ENCODE assay signal across 14 cellular contexts in the genomic region with DNA sequence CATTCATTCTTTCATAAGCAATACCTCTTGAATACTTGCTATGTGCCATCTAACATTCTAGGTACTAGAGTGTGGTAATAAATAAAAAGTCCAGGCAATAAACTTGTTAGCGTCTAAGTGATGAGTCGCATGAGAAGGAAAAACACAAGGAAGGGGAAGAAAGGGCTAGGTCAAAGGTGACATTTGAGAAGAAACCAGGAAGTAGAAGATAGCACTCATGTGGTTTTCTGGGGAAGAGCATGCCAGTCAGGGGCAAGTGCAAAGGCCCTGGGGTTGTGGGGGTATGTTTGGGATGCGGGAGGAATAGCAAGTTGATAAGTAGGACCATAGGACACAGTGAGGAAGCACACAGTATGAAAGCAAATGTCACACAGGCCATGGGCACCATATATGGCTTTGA.
"Had no signal": no experiment of that assay in that cellular context is flagged by ENCODE, and none has a peak within 500 bp of the region (broad histone marks: within the 10 kb centered on the region; RNA-seq: fewer than 3 reads in every experiment).

No MANE protein-coding gene starts in this region.

- DNase-seq: activated CD4-positive, alpha-beta memory T cell treated with anti-CD3 and anti-CD28 coated beads, Interleukin-2, amount 10 ng/mL, durations not matched to agents 7 days and 5 days; activated CD4-positive, CD25-positive, alpha-beta regulatory T cell treated with anti-CD3 and anti-CD28 coated beads, Interleukin-2, amount 50 U/mL, for 72 hours; activated naive CD4-positive, alpha-beta T cell; effector CD4-positive, alpha-beta T cell; lower lobe of right lung; mucosa of descending colon; naive thymus-derived CD8-positive, alpha-beta T cell; posterior cingulate gyrus; right cardiac atrium had no signal

- H3K9me3 ChIP-seq: lower lobe of right lung, mucosa of descending colon, tibial nerve, vagina had no signal

- FAIRE-seq: colon had no signal

- H3K27ac Mint-ChIP-seq: activated CD4-positive, alpha-beta memory T cell treated with anti-CD3 and anti-CD28 coated beads, Interleukin-2, amount 10 ng/mL, durations not matched to agents 7 days and 5 days; naive thymus-derived CD8-positive, alpha-beta T cell; stimulated activated memory B cell treated with anti-CD40 and anti-IgM and Interleukin-4, amounts not matched to agents 10 μg/mL and 1 μg/mL and 100 μg/mL, for 72 hours had no signal

- H3K4me3 Mint-ChIP-seq: activated CD4-positive, alpha-beta memory T cell treated with anti-CD3 and anti-CD28 coated beads, Interleukin-2, amount 10 ng/mL, durations not matched to agents 7 days and 5 days; naive thymus-derived CD8-positive, alpha-beta T cell; stimulated activated memory B cell treated with anti-CD40 and anti-IgM and Interleukin-4, amounts not matched to agents 10 μg/mL and 1 μg/mL and 100 μg/mL, for 72 hours had no signal

- H3K4me3 ChIP-seq: cardiac muscle cell, lower lobe of right lung, mucosa of descending colon, tibial nerve, vagina had no signal

- ATAC-seq: lower lobe of right lung; mucosa of descending colon; naive thymus-derived CD8-positive, alpha-beta T cell; right cardiac atrium; stimulated activated memory B cell treated with anti-CD40 and anti-IgM and Interleukin-4, amounts not matched to agents 10 μg/mL and 1 μg/mL and 100 μg/mL, for 72 hours had no signal

- H3K27me3 ChIP-seq: cardiac muscle cell, tibial nerve, vagina had no signal

- H3K27me3 Mint-ChIP-seq: activated CD4-positive, alpha-beta memory T cell treated with anti-CD3 and anti-CD28 coated beads, Interleukin-2, amount 10 ng/mL, durations not matched to agents 7 days and 5 days; naive thymus-derived CD8-positive, alpha-beta T cell; stimulated activated memory B cell treated with anti-CD40 and anti-IgM and Interleukin-4, amounts not matched to agents 10 μg/mL and 1 μg/mL and 100 μg/mL, for 72 hours had no signal

- H3K9me3 Mint-ChIP-seq: activated CD4-positive, alpha-beta memory T cell treated with anti-CD3 and anti-CD28 coated beads, Interleukin-2, amount 10 ng/mL, durations not matched to agents 7 days and 5 days had no signal

- H3K36me3 ChIP-seq: cardiac muscle cell, lower lobe of right lung, vagina had no signal

- H3K27ac ChIP-seq: cardiac muscle cell, lower lobe of right lung, tibial nerve, vagina had no signal

- H3K4me1 ChIP-seq: lower lobe of right lung, vagina had no signal
